ENCODE assay signal across 8 cellular contexts in genomic region chr17:16872836-16873653, GRCh38.
A peak's percentile ranks its signal among the peaks of the same experiment; 100 is the strongest.
DNase-seq lines count a peak whose midpoint lies in the region; TF ChIP-seq lines count a peak whose summit lies in the region.

No MANE protein-coding gene starts in this region.

- no peaks in the 10 kb centered on the region for H3K36me3 Mint-ChIP-seq in activated CD4-positive, alpha-beta T cell treated with anti-CD3 and anti-CD28 coated beads, Interleukin-2, amount 10 ng/mL, durations not matched to agents 24 days and 14 days (ENCODE audit: low read depth)

- H3K9me3 Mint-ChIP-seq in activated CD4-positive, alpha-beta T cell treated with anti-CD3 and anti-CD28 coated beads, Interleukin-2, amount 10 ng/mL, durations not matched to agents 24 days and 14 days, result no peaks in the 10 kb centered on the region

- no peak overlapping the region for H3K27ac Mint-ChIP-seq in activated CD4-positive, alpha-beta T cell treated with anti-CD3 and anti-CD28 coated beads, Interleukin-2, amount 10 ng/mL, durations not matched to agents 24 days and 14 days

- peak; percentile 57 for DNase-seq in DMS 273 (lab: John Stamatoyannopoulos, UW; ENCODE audit: unreplicated experiment)
- DNase-seq in DMS 273 treated with DMSO at 0.1 percent for 48 hours (lab: John Stamatoyannopoulos, UW), result no peak
- DNase-seq in activated CD4-positive, alpha-beta T cell treated with anti-CD3 and anti-CD28 coated beads, Interleukin-2, amount 10 ng/mL, durations not matched to agents 24 days and 14 days, result peak; percentile 75
- peak in 1 of 2 donors; percentile 17 for DNase-seq in foreskin fibroblast
- DNase-seq in spleen, result peak; percentile 78
- no peak for DNase-seq in NK-92 (lab: John Stamatoyannopoulos, UW; ENCODE audit: unreplicated experiment)
- DNase-seq in NCI-H2107 treated with DMSO at 0.1 percent for 48 hours (lab: John Stamatoyannopoulos, UW; ENCODE audit: unreplicated experiment), result no peak

- no peak for TF ChIP-seq POLR2A in spleen (IDR thresholded peaks at IDR 0.05)

- intact Hi-C loops in activated CD4-positive, alpha-beta T cell treated with anti-CD3 and anti-CD28 coated beads, Interleukin-2, amount 10 ng/mL, durations not matched to agents 24 days and 14 days (cut with micrococcal nuclease), result loop anchor here (2.0 kb wide), 1 partner anchor 336 kb away; no protein-coding TSS in a partner anchor
- intact Hi-C loops in spleen (cut with DNase I; ENCODE audit: low total_unique reads), result no loop called here

- peaks cover 0 to 9% (median 0%) of the 10 kb centered on the region in 7 donors for H3K27me3 ChIP-seq in spleen (replicated peaks in 1 of 7)

- peaks cover 0 to 7% (median 0%) of the 10 kb centered on the region in 8 donors for H3K9me3 ChIP-seq in spleen

- no peak overlapping the region for H3K4me3 Mint-ChIP-seq in activated CD4-positive, alpha-beta T cell treated with anti-CD3 and anti-CD28 coated beads, Interleukin-2, amount 10 ng/mL, durations not matched to agents 24 days and 14 days

- no peak overlapping the region for H3K27ac ChIP-seq in spleen

- H3K36me3 ChIP-seq in spleen, result no peaks in the 10 kb centered on the region

- TF ChIP-seq CTCF in LNCAP (IDR thresholded peaks at IDR 0.05) (peak; percentile 82), foreskin fibroblast (IDR thresholded peaks at IDR 0.05; ENCODE audit: low read depth, low read length) (peak; percentile 53), spleen (IDR thresholded peaks at IDR 0.05 in 8 of 11, conservative IDR thresholded peaks at IDR 0.05 in 3 of 11) (peak in 8 of 11 experiments; percentile 21 to 61 (median 47))

- peaks cover 2% of the 10 kb centered on the region for H3K27me3 Mint-ChIP-seq in activated CD4-positive, alpha-beta T cell treated with anti-CD3 and anti-CD28 coated beads, Interleukin-2, amount 10 ng/mL, durations not matched to agents 24 days and 14 days

- H3K4me3 ChIP-seq in foreskin fibroblast (ENCODE audit: low read depth in 1 of 2, low read length in 2 of 2), result no peak overlapping the region
- no peak overlapping the region for H3K4me3 ChIP-seq in spleen

- no peaks in the 10 kb centered on the region for H3K4me1 Mint-ChIP-seq in activated CD4-positive, alpha-beta T cell treated with anti-CD3 and anti-CD28 coated beads, Interleukin-2, amount 10 ng/mL, durations not matched to agents 24 days and 14 days

- no peaks in the 10 kb centered on the region for H3K4me1 ChIP-seq in spleen

- WGBS in spleen, 5 donors, result 52 to 60% (median 55%) methylated on average over 11 to 12 of the region's 12 CpGs

Comparison
In these comparisons a context has a peak if more than half of its experiments do, and no peak if none do; other contexts are left out.
1. DNase-seq: peak in DMS 273 (single experiment), activated CD4-positive, alpha-beta T cell treated with anti-CD3 and anti-CD28 coated beads, Interleukin-2, amount 10 ng/mL, durations not matched to agents 24 days and 14 days (single experiment) and spleen (single experiment); none in DMS 273 treated with DMSO at 0.1 percent for 48 hours (single experiment), NK-92 (single experiment) and NCI-H2107 treated with DMSO at 0.1 percent for 48 hours (single experiment).
2. Peak in every context shown above with its lines, with median percentiles within 50 percentile points of each other: CTCF ChIP-seq.